9 cellular contexts compared by ENCODE assay signal in genomic region chr2:46252891-46253659, GRCh38. TPM values are rescaled to one million over a fixed set of nuclear protein-coding genes. Genes with fewer than 3 reads are reported as not detected.
DNase-seq lines count a peak whose midpoint lies in the region; ATAC-seq and TF ChIP-seq lines count a peak whose summit lies in the region.
"Had no signal": no experiment of that assay in that cellular context is flagged by ENCODE, and none has a peak within 500 bp of the region (broad histone marks: within the 10 kb centered on the region; RNA-seq: fewer than 3 reads in every experiment).

No MANE protein-coding gene starts in this region.

- H3K36me3 ChIP-seq in right atrium auricular region (no peaks in the 10 kb centered on the region), uterus (no peaks in the 10 kb centered on the region), body of pancreas (replicated peaks in 1 of 2; ENCODE audit: insufficient read depth in 1 of 2, low read depth in 2 of 2) (no peaks in the 10 kb centered on the region)

- H3K27me3 ChIP-seq in right atrium auricular region: no peaks in the 10 kb centered on the region
- H3K27me3 ChIP-seq in uterus: no peaks in the 10 kb centered on the region
- no peaks in the 10 kb centered on the region for H3K27me3 ChIP-seq in body of pancreas

- peaks cover 0 to 46% of the 10 kb centered on the region in 2 donors for H3K4me1 ChIP-seq in right atrium auricular region
- no peaks in the 10 kb centered on the region for H3K4me1 ChIP-seq in uterus
- H3K4me1 ChIP-seq in body of pancreas: no peaks in the 10 kb centered on the region

- H3K4me3 Mint-ChIP-seq in stimulated activated naive CD8-positive, alpha-beta T cell treated with anti-CD3 and anti-CD28 coated beads, Interleukin-15, amount 100 ng/mL, for 72 hours: no peak overlapping the region
- no peak overlapping the region for H3K4me3 Mint-ChIP-seq in brain

- intact Hi-C loops in uterus (cut with DNase I; ENCODE audit: low total_unique reads): no loop called here
- intact Hi-C loops in body of pancreas (cut with DNase I): no loop called here

- H3K4me3 ChIP-seq in right atrium auricular region (no peak overlapping the region), uterus (no peak overlapping the region), body of pancreas (no peak overlapping the region)

- WGBS in body of pancreas, 2 donors: 74 to 75% methylated on average over 5 of the region's 5 CpGs

- TF ChIP-seq CTCF in brain (conservative IDR thresholded peaks at IDR 0.05): no peak
- TF ChIP-seq CTCF in right atrium auricular region (IDR thresholded peaks at IDR 0.05): no peak
- no peak for TF ChIP-seq CTCF in uterus (IDR thresholded peaks at IDR 0.05)
- no peak for TF ChIP-seq CTCF in body of pancreas (IDR thresholded peaks at IDR 0.05)

- H3K9me3 Mint-ChIP-seq in stimulated activated naive CD8-positive, alpha-beta T cell treated with anti-CD3 and anti-CD28 coated beads, Interleukin-15, amount 100 ng/mL, for 72 hours: no peaks in the 10 kb centered on the region
- peaks cover 0 to 9% (median 0%) of the 10 kb centered on the region in 5 experiments for H3K9me3 Mint-ChIP-seq in brain

- no peak for TF ChIP-seq POLR2A in uterus (IDR thresholded peaks at IDR 0.05)
- no peak for TF ChIP-seq POLR2A in body of pancreas (IDR thresholded peaks at IDR 0.05)

- H3K9me3 ChIP-seq in right atrium auricular region: no peaks in the 10 kb centered on the region
- no peaks in the 10 kb centered on the region for H3K9me3 ChIP-seq in uterus
- no peaks in the 10 kb centered on the region for H3K9me3 ChIP-seq in body of pancreas

- no peak for DNase-seq in stimulated activated naive CD8-positive, alpha-beta T cell treated with anti-CD3 and anti-CD28 coated beads, Interleukin-15, Interleukin-2, amounts not matched to agents 100 U/mL and 50 U/mL, for 24 hours
- DNase-seq in stimulated activated naive CD8-positive, alpha-beta T cell treated with anti-CD3 and anti-CD28 coated beads, Interleukin-15, amount 100 ng/mL, for 72 hours: no peak
- DNase-seq in right atrium auricular region (ENCODE audit: low spot score) (no peak), uterus (no peak), body of pancreas (no peak), DMS53 treated with DMSO at 0.1 percent for 48 hours (lab: John Stamatoyannopoulos, UW; ENCODE audit: unreplicated experiment) (no peak), NOMO-1 (lab: John Stamatoyannopoulos, UW; ENCODE audit: unreplicated experiment in 2 of 2) (no peak)
- DNase-seq: caudate nucleus had no signal

- ATAC-seq in stimulated activated naive CD8-positive, alpha-beta T cell treated with anti-CD3 and anti-CD28 coated beads, Interleukin-15, Interleukin-2, amounts not matched to agents 100 U/mL and 50 U/mL, for 24 hours: peak; percentile 40
- no peak for ATAC-seq in stimulated activated naive CD8-positive, alpha-beta T cell treated with anti-CD3 and anti-CD28 coated beads, Interleukin-15, amount 100 ng/mL, for 72 hours
- ATAC-seq in body of pancreas: no peak

- H3K27ac Mint-ChIP-seq in stimulated activated naive CD8-positive, alpha-beta T cell treated with anti-CD3 and anti-CD28 coated beads, Interleukin-15, amount 100 ng/mL, for 72 hours: no peak overlapping the region
- peak overlapping the region in 3 of 5 experiments; percentile 2 to 18 (median 9) for H3K27ac Mint-ChIP-seq in brain

- H3K27me3 Mint-ChIP-seq in stimulated activated naive CD8-positive, alpha-beta T cell treated with anti-CD3 and anti-CD28 coated beads, Interleukin-15, amount 100 ng/mL, for 72 hours: no peaks in the 10 kb centered on the region
- no peaks in the 10 kb centered on the region for H3K27me3 Mint-ChIP-seq in brain

- no peaks in the 10 kb centered on the region for H3K36me3 Mint-ChIP-seq in brain

- no peaks in the 10 kb centered on the region for H3K4me1 Mint-ChIP-seq in stimulated activated naive CD8-positive, alpha-beta T cell treated with anti-CD3 and anti-CD28 coated beads, Interleukin-15, amount 100 ng/mL, for 72 hours
- H3K4me1 Mint-ChIP-seq in brain: peaks cover 11% of the 10 kb centered on the region

- H3K27ac ChIP-seq in right atrium auricular region (peak overlapping the region; percentile 22 to 47), uterus (peak overlapping the region; percentile 15 to 27), body of pancreas (no peak overlapping the region)

RNA-seq across cellular contexts. Expression of gene EPAS1, which starts 44.1 kb away (rescaled TPM):
- 80.4 TPM for polyA plus RNA-seq in brain (ENCODE audit: insufficient read depth, low read depth, low replicate concordance)
- total RNA-seq in right atrium auricular region (100 to 1,000 TPM; 257 to 311 TPM), uterus (100 to 1,000 TPM in 3 of 4 donors, 10 to 100 TPM in 1; 35.0 to 465 (median 202) TPM), body of pancreas (100 to 1,000 TPM in 1 of 2 donors, 10 to 100 TPM in 1; 58.4 to 162 TPM)

Comparison
In these comparisons a context has a peak if more than half of its experiments do, and no peak if none do; other contexts are left out.
1. H3K27ac Mint-ChIP-seq: peak in brain (3 of 5); none in stimulated activated naive CD8-positive, alpha-beta T cell treated with anti-CD3 and anti-CD28 coated beads, Interleukin-15, amount 100 ng/mL, for 72 hours (0 of 2).
2. H3K27ac ChIP-seq: peak in right atrium auricular region (2 of 2) and uterus (2 of 2); none in body of pancreas (0 of 4).